1 cellular context compared by ENCODE assay signal in genomic region chrX:22952011-22952410, GRCh38.
TF ChIP-seq lines count a peak whose summit lies in the region.

No MANE protein-coding gene starts in this region.

TF ChIP-seq in WTC11, 78 proteins besides CTCF, POLR2A, EP300 and RAD21 (continued from another document):
- TF ChIP-seq, protein P1, sequence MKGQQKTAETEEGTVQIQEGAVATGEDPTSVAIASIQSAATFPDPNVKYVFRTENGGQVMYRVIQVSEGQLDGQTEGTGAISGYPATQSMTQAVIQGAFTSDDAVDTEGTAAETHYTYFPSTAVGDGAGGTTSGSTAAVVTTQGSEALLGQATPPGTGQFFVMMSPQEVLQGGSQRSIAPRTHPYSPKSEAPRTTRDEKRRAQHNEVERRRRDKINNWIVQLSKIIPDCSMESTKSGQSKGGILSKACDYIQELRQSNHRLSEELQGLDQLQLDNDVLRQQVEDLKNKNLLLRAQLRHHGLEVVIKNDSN (CRISPR knock-in tag; IDR thresholded peaks at IDR 0.05) = no peak
- TF ChIP-seq JAZF1 (CRISPR knock-in tag; IDR thresholded peaks at IDR 0.05) (no peak), ZNF416 (CRISPR knock-in tag; IDR thresholded peaks at IDR 0.05) (no peak), ZNF138 (CRISPR knock-in tag; conservative IDR thresholded peaks at IDR 0.05) (no peak), TCF7 (CRISPR knock-in tag; IDR thresholded peaks at IDR 0.05; ENCODE audit: low read depth) (no peak), IRF1 (CRISPR knock-in tag; IDR thresholded peaks at IDR 0.05) (no peak), ARID4B (CRISPR knock-in tag; IDR thresholded peaks at IDR 0.05; ENCODE audit: borderline replicate concordance) (no peak), FOXP1 (CRISPR knock-in tag; IDR thresholded peaks at IDR 0.05; ENCODE audit: borderline replicate concordance) (no peak), PRRX2 (CRISPR knock-in tag; IDR thresholded peaks at IDR 0.05) (no peak), CREM (CRISPR knock-in tag; IDR thresholded peaks at IDR 0.05) (no peak), HMGA2 (CRISPR knock-in tag; IDR thresholded peaks at IDR 0.05) (no peak), ZNF423 (CRISPR knock-in tag; IDR thresholded peaks at IDR 0.05) (no peak)
- TF ChIP-seq, protein P2, sequence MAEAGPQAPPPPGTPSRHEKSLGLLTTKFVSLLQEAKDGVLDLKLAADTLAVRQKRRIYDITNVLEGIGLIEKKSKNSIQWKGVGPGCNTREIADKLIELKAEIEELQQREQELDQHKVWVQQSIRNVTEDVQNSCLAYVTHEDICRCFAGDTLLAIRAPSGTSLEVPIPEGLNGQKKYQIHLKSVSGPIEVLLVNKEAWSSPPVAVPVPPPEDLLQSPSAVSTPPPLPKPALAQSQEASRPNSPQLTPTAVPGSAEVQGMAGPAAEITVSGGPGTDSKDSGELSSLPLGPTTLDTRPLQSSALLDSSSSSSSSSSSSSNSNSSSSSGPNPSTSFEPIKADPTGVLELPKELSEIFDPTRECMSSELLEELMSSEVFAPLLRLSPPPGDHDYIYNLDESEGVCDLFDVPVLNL (CRISPR knock-in tag; IDR thresholded peaks at IDR 0.05; ENCODE audit: borderline replicate concordance, low read depth) = no peak
- TF ChIP-seq, protein P3, sequence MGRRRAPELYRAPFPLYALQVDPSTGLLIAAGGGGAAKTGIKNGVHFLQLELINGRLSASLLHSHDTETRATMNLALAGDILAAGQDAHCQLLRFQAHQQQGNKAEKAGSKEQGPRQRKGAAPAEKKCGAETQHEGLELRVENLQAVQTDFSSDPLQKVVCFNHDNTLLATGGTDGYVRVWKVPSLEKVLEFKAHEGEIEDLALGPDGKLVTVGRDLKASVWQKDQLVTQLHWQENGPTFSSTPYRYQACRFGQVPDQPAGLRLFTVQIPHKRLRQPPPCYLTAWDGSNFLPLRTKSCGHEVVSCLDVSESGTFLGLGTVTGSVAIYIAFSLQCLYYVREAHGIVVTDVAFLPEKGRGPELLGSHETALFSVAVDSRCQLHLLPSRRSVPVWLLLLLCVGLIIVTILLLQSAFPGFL (CRISPR knock-in tag; IDR thresholded peaks at IDR 0.05; ENCODE audit: borderline replicate concordance) = no peak
TF ChIP-seq in WTC11: peak in this region for 0.
